Comparison of ENCODE assay signal across 27 cellular contexts in the genomic region with DNA sequence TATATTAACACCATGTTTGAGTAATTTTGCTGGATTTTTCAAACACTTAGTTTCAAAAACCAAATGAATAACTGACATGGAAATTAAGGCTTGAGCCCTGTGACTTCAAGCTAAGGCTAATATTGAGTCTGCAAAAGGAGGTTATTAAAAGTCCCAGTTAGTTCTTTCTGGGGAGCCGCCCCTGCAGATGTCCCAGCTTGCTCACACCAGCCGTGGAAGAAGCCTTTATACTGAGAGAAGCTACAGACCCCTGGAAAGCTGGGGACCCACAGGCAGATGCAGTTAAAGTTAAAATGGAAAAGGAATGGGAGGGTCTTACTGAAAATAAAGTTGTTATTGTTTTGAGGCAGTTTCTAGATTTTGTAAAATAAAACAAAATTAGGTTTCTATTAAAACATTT.
"Had no signal": no experiment of that assay in that cellular context is flagged by ENCODE, and none has a peak within 500 bp of the region (broad histone marks: within the 10 kb centered on the region; RNA-seq: fewer than 3 reads in every experiment).

No MANE protein-coding gene starts in this region.

- ATAC-seq: stimulated activated effector memory CD8-positive, alpha-beta T cell treated with anti-CD3 and anti-CD28 coated beads, Interleukin-12 subunit alpha, Interleukin-12 subunit beta, amount 100 ng/mL, for 72 hours; stimulated activated memory B cell treated with anti-CD40 and anti-IgM and Interleukin-4, amounts not matched to agents 10 μg/mL and 1 μg/mL and 100 μg/mL, for 72 hours; stimulated activated naive B cell treated with anti-CD40 and anti-IgM and Interleukin-4, amounts not matched to agents 10 μg/mL and 1 μg/mL and 100 μg/mL, for 72 hours; stimulated activated naive CD8-positive, alpha-beta T cell treated with anti-CD3 and anti-CD28 coated beads, Interleukin-15, amount 100 ng/mL, for 72 hours; stimulated activated naive CD8-positive, alpha-beta T cell treated with anti-CD3 and anti-CD28 coated beads, Interleukin-15, Interleukin-2, amounts not matched to agents 100 U/mL and 50 U/mL, for 24 hours; upper lobe of right lung had no signal

- H3K9me3 ChIP-seq: suprapubic skin, testis, thoracic aorta, thyroid gland, tibial artery, transverse colon, upper lobe of right lung, uterus, vagina had no signal

- H3K4me3 ChIP-seq: stomach, suprapubic skin, testis, thoracic aorta, thyroid gland, tibial artery, tibial nerve, transverse colon, upper lobe of left lung, upper lobe of right lung, uterus, vagina had no signal

- FAIRE-seq: urothelium cell line had no signal

- H3K27ac ChIP-seq: stomach, suprapubic skin, thoracic aorta, thyroid gland, tibial artery, transverse colon, upper lobe of left lung, upper lobe of right lung, uterus, vagina had no signal

- H3K4me1 ChIP-seq: suprapubic skin, thyroid gland, tibial artery, tibial nerve, transverse colon, upper lobe of left lung, upper lobe of right lung, uterus, vagina had no signal

- H3K36me3 ChIP-seq: stomach, suprapubic skin, thoracic aorta, thyroid gland, tibial artery, tibial nerve, transverse colon, upper lobe of left lung, upper lobe of right lung, uterus, vagina had no signal

- H3K27me3 ChIP-seq: stomach, suprapubic skin, testis, thyroid gland, tibial artery, tibial nerve, transverse colon, upper lobe of left lung, upper lobe of right lung, uterus, vagina had no signal

- DNase-seq: stimulated activated CD4-positive, alpha-beta T cell treated with anti-CD3 and anti-CD28 coated beads, Interleukin-2, amount 100 ng/mL, for 48 hours; stimulated activated CD4-positive, alpha-beta T cell treated with anti-CD3 and anti-CD28 coated beads, Interleukin-4, amount 100 ng/mL, for 1 hour; stimulated activated CD4-positive, alpha-beta T cell treated with anti-CD3 and anti-CD28 coated beads, Interleukin-4, amount 100 ng/mL, for 24 hours; stimulated activated CD4-positive, alpha-beta T cell treated with anti-CD3 and anti-CD28 coated beads, Interleukin-4, amount 100 ng/mL, for 4 hours; stimulated activated CD8-positive, alpha-beta memory T cell treated with anti-CD3 and anti-CD28 coated beads, Interleukin-4, amount 100 ng/mL, for 48 hours; stimulated activated naive B cell treated with anti-CD40 and anti-IgM and Interleukin-4, amounts not matched to agents 10 μg/mL and 1 μg/mL and 100 μg/mL, for 72 hours; stimulated activated naive CD4-positive, alpha-beta T cell; stimulated activated naive CD4-positive, alpha-beta T cell treated with Interleukin-2 at 50 U/mL for 16 hours; stimulated activated naive CD8-positive, alpha-beta T cell treated with anti-CD3 and anti-CD28 coated beads, Interleukin-15, amount 100 ng/mL, for 72 hours; stimulated activated naive CD8-positive, alpha-beta T cell treated with anti-CD3 and anti-CD28 coated beads, Interleukin-15, Interleukin-2, amounts not matched to agents 100 U/mL and 50 U/mL, for 24 hours; substantia nigra; thyroid gland; tibial artery; transverse colon; trophoblast cell; upper lobe of left lung; upper lobe of right lung; uterus had no signal
